Comparison of ENCODE assay signal across 20 cellular contexts in genomic region chr9:100515578-100516494, GRCh38. TPM values are rescaled to one million over a fixed set of nuclear protein-coding genes. Genes with fewer than 3 reads are reported as not detected.
DNase-seq lines count a peak whose midpoint lies in the region; ATAC-seq, FAIRE-seq and TF ChIP-seq lines count a peak whose summit lies in the region.
"Had no signal": no experiment of that assay in that cellular context is flagged by ENCODE, and none has a peak within 500 bp of the region (broad histone marks: within the 10 kb centered on the region; RNA-seq: fewer than 3 reads in every experiment).

No MANE protein-coding gene starts in this region.

- BruUV-seq in A673 (replicated peaks; lab: Mats Ljungman, UMichigan) = no TSS peak

- H3K9ac ChIP-seq in MM.1S (ENCODE audit: low read length) = no peak overlapping the region
- no peak overlapping the region for H3K9ac ChIP-seq in H1 (replicated peaks in 1 of 4; ENCODE audit: extremely low read depth in 1 of 4, low read depth in 3 of 4, low read length in 3 of 4)
- no peak overlapping the region for H3K9ac ChIP-seq in mesenchymal stem cell (ENCODE audit: low read length)
- H3K9ac ChIP-seq: SK-N-SH had no signal

- H3K4me1 ChIP-seq in A673 (ENCODE audit: insufficient read depth, low read length, poor library complexity, severe bottlenecking) (no peaks in the 10 kb centered on the region), MM.1S (ENCODE audit: low read length) (peaks cover 24% of the 10 kb centered on the region), H1 (replicated peaks in 1 of 4; ENCODE audit: control insufficient read depth in 3 of 4, insufficient read depth in 4 of 4, low read length in 3 of 4) (no peaks in the 10 kb centered on the region), mesenchymal stem cell (ENCODE audit: control insufficient read depth, insufficient read depth, low read depth, low read length) (no peaks in the 10 kb centered on the region), heart right ventricle (no peaks in the 10 kb centered on the region)
- H3K4me1 ChIP-seq: spleen had no signal

- TF ChIP-seq CTCF in A673 (conservative IDR thresholded peaks at IDR 0.05; ENCODE audit: low read depth, low read length) (no peak), MM.1S (IDR thresholded peaks at IDR 0.05; ENCODE audit: low read length) (no peak), H1 (IDR thresholded peaks at IDR 0.05; ENCODE audit: control extremely low read depth in 1 of 3, insufficient read depth in 1 of 3, low read depth in 1 of 3, low read length in 3 of 3) (no peak), heart right ventricle (IDR thresholded peaks at IDR 0.05) (no peak)

- ATAC-seq in heart right ventricle = no peak
- ATAC-seq: PC-3; stimulated activated naive B cell treated with anti-CD40 and anti-IgM and Interleukin-4, amounts not matched to agents 10 μg/mL and 1 μg/mL and 100 μg/mL, for 72 hours had no signal

- H2BK5ac ChIP-seq in H1 (ENCODE audit: low read depth, low read length) = no peak overlapping the region
- H2BK5ac ChIP-seq in mesenchymal stem cell (ENCODE audit: low read depth, low read length, poor library complexity, severe bottlenecking) = no peak overlapping the region

- H3K79me1 ChIP-seq in H1 (ENCODE audit: low read depth, low read length) = no peaks in the 10 kb centered on the region
- no peaks in the 10 kb centered on the region for H3K79me1 ChIP-seq in mesenchymal stem cell (replicated peaks; ENCODE audit: low read length, poor library complexity, severe bottlenecking)

- 94% methylated on average over 6 of the region's 6 CpGs; no CpG with 5 or more reads in 1 of the 2 experiments for WGBS in H1 (ENCODE audit: extremely low coverage in 1 of 2, insufficient coverage in 1 of 2, insufficient read length in 1 of 2, insufficient replicate concordance in 2 of 2, low coverage in 1 of 2, low lambda C conversion rate in 2 of 2, missing lambda C conversion rate in 1 of 2), 2 experiments
- WGBS in mesenchymal stem cell = 58% methylated on average over 5 of the region's 6 CpGs
- WGBS in heart right ventricle, 2 donors = 79 to 82% methylated on average over 6 of the region's 6 CpGs

- H2BK20ac ChIP-seq in H1 (ENCODE audit: low read length) = no peak overlapping the region

- H4K5ac ChIP-seq in H1 (ENCODE audit: insufficient read length, low read depth, low read length) = no peak overlapping the region

- H2BK120ac ChIP-seq in H1 (replicated peaks; ENCODE audit: low read depth, low read length) (no peak overlapping the region), mesenchymal stem cell (ENCODE audit: low read depth, low read length) (no peak overlapping the region)

- H3K56ac ChIP-seq in H1 (replicated peaks; ENCODE audit: insufficient read length, low read depth, low read length) = no peak overlapping the region

- intact Hi-C loops in A673 (cut with micrococcal nuclease; ENCODE audit: unreplicated experiment) (no loop called here), heart right ventricle (cut with DNase I) (loop anchor here in 3 of 10 donors (10.0 kb wide), 1 partner anchor 49 kb away; no protein-coding TSS in a partner anchor)

- H4K20me1 ChIP-seq in MM.1S (ENCODE audit: insufficient read depth, low read length) (no peaks in the 10 kb centered on the region), H1 (replicated peaks in 1 of 2; ENCODE audit: control insufficient read depth in 1 of 2, insufficient read depth in 2 of 2, low read length in 2 of 2) (peaks cover 0 to 4% of the 10 kb centered on the region in 2 experiments)

- H3K4ac ChIP-seq in H1 (replicated peaks; ENCODE audit: insufficient read length, low read depth, low read length) (no peak overlapping the region), mesenchymal stem cell (ENCODE audit: low read depth in 1 of 2, low read length in 2 of 2) (no peak overlapping the region)

- H2BK15ac ChIP-seq in H1 (ENCODE audit: low read length) (no peak overlapping the region), mesenchymal stem cell (ENCODE audit: low read depth, poor library complexity, severe bottlenecking) (no peak overlapping the region)

- no peak for TF ChIP-seq POLR2A in H1 (IDR thresholded peaks at IDR 0.05; ENCODE audit: control extremely low read depth in 1 of 2, low read depth in 2 of 2, low read length in 2 of 2)

- H3K27ac ChIP-seq in A673 (ENCODE audit: low read depth, low read length, poor library complexity, severe bottlenecking) = no peak overlapping the region
- H3K27ac ChIP-seq in MM.1S (ENCODE audit: low read length) = no peak overlapping the region
- no peak overlapping the region for H3K27ac ChIP-seq in H1 (ENCODE audit: low read depth, low read length)
- no peak overlapping the region for H3K27ac ChIP-seq in mesenchymal stem cell (ENCODE audit: low read length, poor library complexity, severe bottlenecking)
- no peak overlapping the region for H3K27ac ChIP-seq in heart right ventricle
- H3K27ac ChIP-seq: epithelial cell of prostate, spleen had no signal

- no peak overlapping the region for H2AK5ac ChIP-seq in H1 (ENCODE audit: low read depth, low read length)
- no peak overlapping the region for H2AK5ac ChIP-seq in mesenchymal stem cell (ENCODE audit: low read length, severe bottlenecking)

- peaks cover 13% of the 10 kb centered on the region for H3F3A ChIP-seq in MM.1S (ENCODE audit: insufficient read depth, low read length)

- peak; percentile 6 for DNase-seq in A673 (ENCODE audit: low spot score)
- peak; percentile 38 for DNase-seq in MM.1S
- no peak for DNase-seq in H1 (ENCODE audit: low read depth in 1 of 2, low spot score in 2 of 2)
- peak; percentile 26 for DNase-seq in mesenchymal stem cell
- DNase-seq in germinal center (ENCODE audit: low spot score) = no peak
- DNase-seq in middle frontal gyrus (ENCODE audit: extremely low spot score, low spot score) = no peak
- no peak for DNase-seq in NCI-H446 treated with DMSO at 0.1 percent for 48 hours (lab: John Stamatoyannopoulos, UW)
- DNase-seq in heart right ventricle = no peak
- DNase-seq: CD8-positive, alpha-beta memory T cell; Kasumi-1; kidney; NCI-H146; NCI-H526; PC-3; SK-N-SH; spleen; stimulated activated naive B cell treated with anti-CD40 and anti-IgM and Interleukin-4, amounts not matched to agents 10 μg/mL and 1 μg/mL and 100 μg/mL, for 72 hours had no signal

- no peak overlapping the region for H3K23ac ChIP-seq in H1 (ENCODE audit: insufficient read length)
- no peak overlapping the region for H3K23ac ChIP-seq in mesenchymal stem cell (ENCODE audit: low read length in 2 of 2)

- no peaks in the 10 kb centered on the region for H3K9me2 ChIP-seq in MM.1S (replicated peaks; ENCODE audit: insufficient read depth, low read length)
- H3K9me2 ChIP-seq: SK-N-SH had no signal

- 0 out of 2 replicates have a peak overlapping the region, but pooled peaks have one; percentile 16 for H3K4me2 ChIP-seq in MM.1S (ENCODE audit: low read depth, low read length)
- H3K4me2 ChIP-seq in H1 (ENCODE audit: insufficient read depth in 1 of 2, low read depth in 2 of 2, low read length in 2 of 2) = no peak overlapping the region
- H3K4me2 ChIP-seq in mesenchymal stem cell (ENCODE audit: low read length, poor library complexity, severe bottlenecking) = no peak overlapping the region
- H3K4me2 ChIP-seq: SK-N-SH had no signal

- H3K18ac ChIP-seq in H1 (ENCODE audit: extremely low read depth, low read length) = no peak overlapping the region
- no peak overlapping the region for H3K18ac ChIP-seq in mesenchymal stem cell (ENCODE audit: low read depth in 1 of 2, low read length in 2 of 2)

- H2BK12ac ChIP-seq in H1 (ENCODE audit: low read depth, low read length) (no peak overlapping the region), mesenchymal stem cell (ENCODE audit: low read length in 2 of 2) (no peak overlapping the region)

- CTCF ChIA-PET in A673 (lab: Charles Lee) (interaction anchor here (0.9 kb wide), 1 partner anchor 19 kb away, joined by 3 read pairs; no protein-coding TSS in a partner anchor), H1 (lab: Charles Lee; ENCODE audit: partially characterized antibody) (interaction anchor here (1.3 kb wide), 1 partner anchor 10 kb away, joined by 6 read pairs; no protein-coding TSS in a partner anchor)

- no peaks in the 10 kb centered on the region for H3K27me3 ChIP-seq in A673 (replicated peaks; ENCODE audit: insufficient read depth, low read depth, low read length, poor library complexity)
- no peaks in the 10 kb centered on the region for H3K27me3 ChIP-seq in MM.1S (replicated peaks; ENCODE audit: insufficient read depth, low read length)
- no peaks in the 10 kb centered on the region for H3K27me3 ChIP-seq in H1 (replicated peaks in 1 of 4; ENCODE audit: control insufficient read depth in 3 of 4, extremely low read depth in 1 of 4, insufficient read depth in 3 of 4, low read length in 3 of 4)
- no peaks in the 10 kb centered on the region for H3K27me3 ChIP-seq in mesenchymal stem cell (ENCODE audit: control insufficient read depth in 1 of 2, insufficient read depth in 1 of 2, low read length in 2 of 2)
- H3K27me3 ChIP-seq in heart right ventricle = no peaks in the 10 kb centered on the region
- H3K27me3 ChIP-seq: spleen had no signal

- no peak overlapping the region for H3K14ac ChIP-seq in H1 (ENCODE audit: insufficient read length)
- peak overlapping the region in 1 of 2 experiments; percentile 15 for H3K14ac ChIP-seq in mesenchymal stem cell (ENCODE audit: low read length in 2 of 2)

- H4K8ac ChIP-seq in H1 (ENCODE audit: extremely low read depth, insufficient read depth, low read length) = no peak overlapping the region
- H4K8ac ChIP-seq in mesenchymal stem cell (ENCODE audit: low read length) = no peak overlapping the region

- H3K23me2 ChIP-seq in H1 (ENCODE audit: low read depth, low read length) = no peaks in the 10 kb centered on the region

- H4K91ac ChIP-seq in H1 (replicated peaks; ENCODE audit: insufficient read length, low read length) (no peak overlapping the region), mesenchymal stem cell (ENCODE audit: low read length) (no peak overlapping the region)

- H3K9me3 ChIP-seq in A673 (ENCODE audit: low read depth, low read length, poor library complexity, severe bottlenecking) = no peaks in the 10 kb centered on the region
- H3K9me3 ChIP-seq in MM.1S (replicated peaks; ENCODE audit: insufficient read depth, low read length) = no peaks in the 10 kb centered on the region
- no peaks in the 10 kb centered on the region for H3K9me3 ChIP-seq in H1 (ENCODE audit: insufficient read depth in 2 of 2, low read depth in 1 of 2, low read length in 1 of 2)
- H3K9me3 ChIP-seq in mesenchymal stem cell (ENCODE audit: control insufficient read depth, low read length) = no peaks in the 10 kb centered on the region
- H3K9me3 ChIP-seq in heart right ventricle = no peaks in the 10 kb centered on the region
- H3K9me3 ChIP-seq: SK-N-SH, spleen had no signal

- no peak for TF ChIP-seq EP300 in H1 (IDR thresholded peaks at IDR 0.05; ENCODE audit: borderline replicate concordance in 1 of 2, low read depth in 2 of 2, low read length in 2 of 2)

- POLR2A ChIA-PET in A673 (lab: Charles Lee; ENCODE audit: low non-redundant PET) = no interaction called here
- POLR2A ChIA-PET in H1 (lab: Charles Lee; ENCODE audit: partially characterized antibody) = no interaction called here

- H2AFZ ChIP-seq in MM.1S (ENCODE audit: low read length) (no peak overlapping the region), H1 (ENCODE audit: low read length) (no peak overlapping the region), mesenchymal stem cell (ENCODE audit: low read depth, low read length) (no peak overlapping the region)

- H3K79me2 ChIP-seq in MM.1S (ENCODE audit: low read length) (no peaks in the 10 kb centered on the region), H1 (ENCODE audit: control insufficient read depth in 1 of 2, insufficient read depth in 2 of 2, low read length in 2 of 2) (peaks cover 0 to 17% of the 10 kb centered on the region in 2 experiments; a peak in 2 of 4 replicates)

- H3K4me3 ChIP-seq in A673 (ENCODE audit: low read depth, low read length, poor library complexity, severe bottlenecking) (no peak overlapping the region), MM.1S (ENCODE audit: low read length) (no peak overlapping the region), H1 (ENCODE audit: extremely low read depth in 1 of 4, insufficient read depth in 2 of 4, low read depth in 3 of 4, low read length in 4 of 4) (no peak overlapping the region), mesenchymal stem cell (ENCODE audit: insufficient read depth in 1 of 2, low read depth in 1 of 2, low read length in 2 of 2) (no peak overlapping the region), heart right ventricle (no peak overlapping the region)
- H3K4me3 ChIP-seq: spleen had no signal

- no peak for FAIRE-seq in H1 (lab: Jason Lieb, UNC)
- FAIRE-seq: G401.6, kidney had no signal

- H3K36me3 ChIP-seq in A673 (ENCODE audit: insufficient read depth, low read length, poor library complexity, severe bottlenecking) (no peaks in the 10 kb centered on the region), MM.1S (replicated peaks; ENCODE audit: insufficient read depth, low read length) (no peaks in the 10 kb centered on the region), H1 (ENCODE audit: control insufficient read depth in 2 of 4, insufficient read depth in 4 of 4, low read length in 3 of 4) (peaks cover 2 to 59% (median 17%) of the 10 kb centered on the region in 4 experiments; a peak in 5 of 8 replicates), mesenchymal stem cell (ENCODE audit: control insufficient read depth in 1 of 2, insufficient read depth in 2 of 2, low read depth in 1 of 2, low read length in 2 of 2) (peaks cover 0 to 6% of the 10 kb centered on the region in 2 experiments), heart right ventricle (no peaks in the 10 kb centered on the region)
- H3K36me3 ChIP-seq: spleen had no signal

- no peak for TF ChIP-seq RAD21 in H1 (IDR thresholded peaks at IDR 0.05 in 1 of 2, conservative IDR thresholded peaks at IDR 0.05 in 1 of 2; ENCODE audit: low read depth in 2 of 2, low read length in 2 of 2)

RNA-seq across cellular contexts. Expression of gene TMEFF1, which starts 42.9 kb away (rescaled TPM):
- 19.1 and 25.2 TPM in 2 replicates for total RNA-seq in A673 (2021)
- 67.8 and 68.2 TPM in 2 replicates for total RNA-seq in H1 (2021; fragmentation: NEBNext Ultra II Directional; extraction: Animal tissue kit (Norgen Biotek cat#: 25700))
- polyA plus RNA-seq in H1 (2011; rRNA removed) = 13.5 and 14.4 TPM in 2 replicates
- polyA plus RNA-seq in H1 (2011; cell fraction: cytosol; rRNA removed) = 22.9 TPM
- 13.7 TPM for polyA plus RNA-seq in H1 (2011; cell fraction: nucleus; rRNA removed)
- polyA plus RNA-seq in H1 (2012, experiment 1 of 2) = 27.7 to 30.9 TPM (median 29.0 TPM) in 4 replicates
- polyA plus RNA-seq in H1 (2012, experiment 2 of 2) = 2.2 TPM
- 15.0 TPM for polyA plus RNA-seq in H1 (2013, experiment 1 of 2)
- polyA plus RNA-seq in H1 (2013, experiment 2 of 2) = 16.9 TPM
- 0.85 and 1.4 TPM in 2 replicates for polyA minus RNA-seq in H1 (2011; rRNA and poly(A)+ RNA removed)
- 34.1 TPM for polyA minus RNA-seq in H1 (2011; cell fraction: cytosol; rRNA and poly(A)+ RNA removed)
- 35.4 TPM for polyA minus RNA-seq in H1 (2011; cell fraction: nucleus; rRNA and poly(A)+ RNA removed)
- 0.21 TPM for polyA plus RNA-seq in mesenchymal stem cell (2013, experiment 1 of 2)
- 0.30 TPM for polyA plus RNA-seq in mesenchymal stem cell (2013, experiment 2 of 2)
- total RNA-seq in heart right ventricle = under 1 TPM in 4 of 10 donors, not detected in 6; 0.16 to 0.60 (median 0.30) TPM
- under 1 TPM in 1 of 2 donors, not detected in 1; 0.03 TPM for polyA plus RNA-seq in heart right ventricle
- total RNA-seq: PC-3, ureter had no signal
- polyA plus RNA-seq: CD8-positive, alpha-beta memory T cell had no signal

Comparison
In these comparisons a context has a peak if more than half of its experiments do, and no peak if none do; other contexts are left out.
1. DNase-seq: peak in A673 (single experiment), MM.1S (single experiment) and mesenchymal stem cell (single experiment); none in H1 (0 of 2), germinal center (single experiment), middle frontal gyrus (single experiment), NCI-H446 treated with DMSO at 0.1 percent for 48 hours (single experiment) and heart right ventricle (0 of 2).
2. RNA of gene TMEFF1, which starts 42.9 kb away (total RNA-seq): 67.8 to 68.2 TPM in H1 and 19.1 to 25.2 TPM in A673; 0.16 to 0.60 TPM in heart right ventricle; every median in the first group is over 10 times any median in the second.